Comparison of ENCODE assay signal across 7 cellular contexts in genomic region chr4:47704693-47705325, GRCh38.
DNase-seq lines count a peak whose midpoint lies in the region; ATAC-seq and TF ChIP-seq lines count a peak whose summit lies in the region.

No MANE protein-coding gene starts in this region.

- H3K36me3 ChIP-seq in GM06990 (ENCODE audit: control insufficient read depth, insufficient read depth, low read length) (no peaks in the 10 kb centered on the region), HAP-1 (replicated peaks) (no peaks in the 10 kb centered on the region), adipocyte (ENCODE audit: control insufficient read depth, insufficient read depth, low read length, severe bottlenecking) (no peaks in the 10 kb centered on the region)

- no peaks in the 10 kb centered on the region; the same call in 1 of the 2 replicates for H3K27me3 ChIP-seq in GM06990 (replicated peaks; ENCODE audit: control insufficient read depth, insufficient read depth, low read length)
- H3K27me3 ChIP-seq in HAP-1 (ENCODE audit: low read depth): peaks cover 9% of the 10 kb centered on the region
- peaks cover 12% of the 10 kb centered on the region for H3K27me3 ChIP-seq in adipocyte (replicated peaks; ENCODE audit: control insufficient read depth, insufficient read depth, low read length)

- H3K9me3 ChIP-seq in HAP-1 (no peaks in the 10 kb centered on the region; the same call in 1 of the 2 replicates), adipocyte (ENCODE audit: control insufficient read depth, low read length) (no peaks in the 10 kb centered on the region)

- no peak for DNase-seq in GM06990 (ENCODE audit: extremely low read depth, insufficient read length)
- peak; percentile 47 to 63 for DNase-seq in HAP-1 (ENCODE audit: low spot score in 2 of 2)
- peak; percentile 0 for DNase-seq in NCI-H2107 (lab: John Stamatoyannopoulos, UW)
- peak; percentile 54 for DNase-seq in adipocyte (ENCODE audit: low read depth)
- peak; percentile 26 for DNase-seq in kidney glomerular epithelial cell (lab: John Stamatoyannopoulos, UW)
- no peak for DNase-seq in KG1 (lab: John Stamatoyannopoulos, UW)

- H3K4me1 ChIP-seq in HAP-1: no peaks in the 10 kb centered on the region
- peaks cover 10% of the 10 kb centered on the region for H3K4me1 ChIP-seq in adipocyte (ENCODE audit: control insufficient read depth, insufficient read depth, low read length)

- no peak overlapping the region for H3K9ac ChIP-seq in adipocyte (ENCODE audit: low read length)

- in situ Hi-C loops in HAP-1 (cut with MboI; ENCODE audit: low sequenced_read_pairs): no loop called here

- no peak overlapping the region for H3K4me3 ChIP-seq in GM06990 (replicated peaks; ENCODE audit: low read depth, low read length)
- no peak overlapping the region for H3K4me3 ChIP-seq in HAP-1
- H3K4me3 ChIP-seq in adipocyte (ENCODE audit: low read length): no peak overlapping the region

- no peak for ATAC-seq in HG03521 (IDR thresholded peaks at IDR 0.05; ENCODE audit: unreplicated experiment)

- TF ChIP-seq CTCF in GM06990 (IDR thresholded peaks at IDR 0.05; ENCODE audit: insufficient read depth, low read length, poor library complexity, severe bottlenecking): peak; percentile 55

Comparison
In these comparisons a context has a peak if more than half of its experiments do, and no peak if none do; other contexts are left out.
1. DNase-seq: peak in HAP-1 (2 of 2), NCI-H2107 (single experiment), adipocyte (single experiment) and kidney glomerular epithelial cell (single experiment); none in GM06990 (single experiment) and KG1 (single experiment).